ENCODE assay signal across 2 cellular contexts in the genomic region with DNA sequence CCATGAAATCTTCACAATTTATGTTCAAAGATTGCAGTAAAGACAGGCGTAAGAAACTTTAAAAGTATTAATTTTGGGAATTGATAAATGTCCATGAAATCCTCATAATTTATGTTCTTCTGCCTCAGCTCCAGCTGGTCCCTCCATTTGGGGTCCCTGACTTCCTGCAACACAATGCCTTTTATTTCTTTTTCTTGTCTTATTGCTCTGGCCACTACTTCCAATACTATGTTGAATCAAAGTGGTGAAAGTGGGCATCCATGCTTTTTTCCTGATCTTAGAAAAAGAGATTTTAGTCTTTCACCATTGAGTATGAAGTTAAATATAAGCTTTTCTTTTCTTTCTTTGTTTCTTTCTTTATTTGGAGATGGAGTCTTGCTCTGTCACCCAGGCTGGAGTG.
TF ChIP-seq lines count a peak whose summit lies in the region.

No MANE protein-coding gene starts in this region.

TF ChIP-seq in HepG2, 621 proteins besides CTCF, POLR2A, EP300 and RAD21:
- TF ChIP-seq, protein P1, sequence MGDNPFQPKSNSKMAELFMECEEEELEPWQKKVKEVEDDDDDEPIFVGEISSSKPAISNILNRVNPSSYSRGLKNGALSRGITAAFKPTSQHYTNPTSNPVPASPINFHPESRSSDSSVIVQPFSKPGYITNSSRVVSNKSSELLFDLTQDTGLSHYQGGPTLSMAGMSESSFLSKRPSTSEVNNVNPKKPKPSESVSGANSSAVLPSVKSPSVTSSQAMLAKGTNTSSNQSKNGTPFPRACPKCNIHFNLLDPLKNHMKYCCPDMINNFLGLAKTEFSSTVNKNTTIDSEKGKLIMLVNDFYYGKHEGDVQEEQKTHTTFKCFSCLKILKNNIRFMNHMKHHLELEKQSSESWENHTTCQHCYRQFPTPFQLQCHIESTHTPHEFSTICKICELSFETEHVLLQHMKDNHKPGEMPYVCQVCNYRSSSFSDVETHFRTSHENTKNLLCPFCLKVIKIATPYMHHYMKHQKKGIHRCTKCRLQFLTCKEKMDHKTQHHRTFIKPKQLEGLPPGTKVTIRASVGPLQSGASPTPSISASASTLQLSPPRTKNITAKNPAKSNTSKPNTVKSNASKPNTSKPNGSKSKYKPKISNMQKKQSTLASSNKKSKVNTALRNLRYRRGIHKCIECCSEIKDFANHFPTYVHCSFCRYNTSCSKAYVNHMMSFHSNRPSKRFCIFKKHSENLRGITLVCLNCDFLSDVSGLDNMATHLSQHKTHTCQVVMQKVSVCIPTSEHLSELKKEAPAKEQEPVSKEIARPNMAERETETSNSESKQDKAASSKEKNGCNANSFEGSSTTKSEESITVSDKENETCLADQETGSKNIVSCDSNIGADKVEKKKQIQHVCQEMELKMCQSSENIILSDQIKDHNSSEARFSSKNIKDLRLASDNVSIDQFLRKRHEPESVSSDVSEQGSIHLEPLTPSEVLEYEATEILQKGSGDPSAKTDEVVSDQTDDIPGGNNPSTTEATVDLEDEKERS (CRISPR knock-in tag; IDR thresholded peaks at IDR 0.05), result peak; percentile 93
- TF ChIP-seq NCOA2 (CRISPR knock-in tag; IDR thresholded peaks at IDR 0.05) (no peak), KDM1A (CRISPR knock-in tag; IDR thresholded peaks at IDR 0.05) (peak; percentile 43; the same call in 1 of the 2 replicates)

TF ChIP-seq in K562, 482 proteins besides CTCF, POLR2A, EP300 and RAD21:
- no peak for TF ChIP-seq ZKSCAN1 (IDR thresholded peaks at IDR 0.05; ENCODE audit: low read depth, low read length)
- TF ChIP-seq MCM3 (IDR thresholded peaks at IDR 0.05), result no peak
- no peak for TF ChIP-seq GTF2E2 (tag; IDR thresholded peaks at IDR 0.05)
- TF ChIP-seq ZNF766 (CRISPR knock-in tag; conservative IDR thresholded peaks at IDR 0.05), result no peak
- no peak for TF ChIP-seq CSDE1 (IDR thresholded peaks at IDR 0.05)
- TF ChIP-seq HNRNPK (IDR thresholded peaks at IDR 0.05; ENCODE audit: low read depth, low read length, poor library complexity, severe bottlenecking), result no peak
- TF ChIP-seq RBM25 (IDR thresholded peaks at IDR 0.05; ENCODE audit: low read depth, low read length, severe bottlenecking), result peak; percentile 89
- TF ChIP-seq ZNF699 (CRISPR knock-in tag; IDR thresholded peaks at IDR 0.05; ENCODE audit: insufficient replicate concordance), result no peak
- TF ChIP-seq THAP12 (CRISPR knock-in tag; IDR thresholded peaks at IDR 0.05), result no peak
- 0 out of 2 replicates have a peak, but pooled peaks have one; percentile 18 for TF ChIP-seq CBX5 (IDR thresholded peaks at IDR 0.05; ENCODE audit: borderline replicate concordance, low read depth)
